Comparison of ENCODE assay signal across 1 cellular context in genomic region chr5:17261075-17261474, GRCh38.
TF ChIP-seq lines count a peak whose summit lies in the region.

No MANE protein-coding gene starts in this region.

TF ChIP-seq in GM23338, 12 proteins besides CTCF, POLR2A, EP300 and RAD21 (continued from another document):
- no peak for TF ChIP-seq ZNF462 (CRISPR knock-in tag; IDR thresholded peaks at IDR 0.05)
- no peak for TF ChIP-seq POLR2AphosphoS5 (IDR thresholded peaks at IDR 0.05; ENCODE audit: low read depth)
- TF ChIP-seq CREB1 (CRISPR knock-in tag; IDR thresholded peaks at IDR 0.05; ENCODE audit: low read depth), result no peak
- TF ChIP-seq STAT1 (IDR thresholded peaks at IDR 0.05; ENCODE audit: unreplicated experiment), result no peak
- TF ChIP-seq ETS1 (IDR thresholded peaks at IDR 0.05), result no peak
- TF ChIP-seq JUNB (IDR thresholded peaks at IDR 0.05; ENCODE audit: unreplicated experiment), result no peak
- TF ChIP-seq NANOG (IDR thresholded peaks at IDR 0.05; ENCODE audit: borderline replicate concordance), result no peak
